Comparison of ENCODE assay signal across 1 cellular context in the genomic region with DNA sequence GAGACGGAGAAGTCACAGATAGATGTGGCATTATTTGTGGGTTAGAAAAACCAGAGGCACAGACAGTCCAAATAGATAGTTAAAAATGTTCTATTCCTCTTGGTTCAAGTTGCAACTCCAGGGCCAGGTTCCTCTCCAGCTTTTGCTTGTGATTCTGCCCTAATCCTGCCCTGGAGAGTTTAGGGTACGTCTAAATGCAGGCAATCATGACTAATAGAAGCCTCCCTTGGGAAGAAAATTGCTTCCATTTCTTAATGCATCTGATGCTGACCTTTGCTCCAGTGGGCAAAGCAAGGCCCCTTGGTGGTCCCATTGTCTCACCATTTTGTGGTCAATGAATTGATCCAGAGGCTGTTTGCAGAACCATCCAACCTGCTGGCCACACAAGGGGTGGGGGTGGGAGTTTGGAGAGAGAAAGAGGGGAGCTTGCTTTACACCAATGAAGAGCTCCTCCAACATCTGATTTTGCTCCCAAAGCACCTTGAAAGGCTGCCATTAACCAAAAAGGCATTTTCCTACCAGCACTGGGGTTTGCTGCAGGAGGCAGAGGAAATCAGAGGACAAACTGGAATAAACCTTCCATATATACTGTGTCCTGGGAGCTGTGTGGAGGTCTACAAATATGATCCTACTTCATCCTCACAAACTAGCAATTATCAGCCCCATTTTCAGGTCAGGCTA.
TF ChIP-seq lines count a peak whose summit lies in the region.

No MANE protein-coding gene starts in this region.

TF ChIP-seq in IMR-90, 13 proteins besides CTCF, POLR2A, EP300 and RAD21:
- TF ChIP-seq MXI1 (IDR thresholded peaks at IDR 0.05; ENCODE audit: borderline replicate concordance, low read depth, low read length) (no peak), CHD1 (IDR thresholded peaks at IDR 0.05; ENCODE audit: low read depth, low read length) (no peak), CEBPB (IDR thresholded peaks at IDR 0.05; ENCODE audit: low read depth, low read length) (no peak), SMC3 (IDR thresholded peaks at IDR 0.05; ENCODE audit: low read depth, low read length) (no peak)
TF ChIP-seq in IMR-90: peak in this region for 0.
